In the genomic region with DNA sequence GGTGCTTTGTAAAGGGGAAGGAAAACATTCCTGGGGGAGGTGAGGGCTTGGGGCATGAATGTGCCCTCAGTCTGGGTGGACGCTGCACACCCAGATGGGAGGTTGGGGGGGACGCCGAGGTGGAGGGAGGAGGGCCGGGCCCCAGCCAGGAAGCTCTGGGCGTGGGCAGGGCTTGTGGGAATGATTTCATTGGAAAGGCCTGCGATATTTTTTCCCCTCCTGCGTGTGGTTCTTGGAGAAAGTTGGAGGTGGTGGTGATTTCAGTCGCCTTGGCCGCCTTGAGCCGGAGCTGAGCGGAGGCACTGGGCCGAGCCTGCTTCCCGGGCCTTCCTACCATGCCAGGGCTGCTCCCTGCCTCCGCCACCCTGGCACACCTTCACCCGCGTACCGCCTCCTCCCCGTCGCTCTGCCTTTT, we compare ENCODE assay signal across 1 cellular context.
TF ChIP-seq lines count a peak whose summit lies in the region.

No MANE protein-coding gene starts in this region.

TF ChIP-seq in HepG2, 621 proteins besides CTCF, POLR2A, EP300 and RAD21 (continued from another document):
- TF ChIP-seq HNRNPL (IDR thresholded peaks at IDR 0.05; ENCODE audit: low read depth, low read length) = peak; percentile 84
